In genomic region chr11:76704171-76704948, GRCh38 we compare ENCODE assay signal across 17 cellular contexts.
"Had no signal": no experiment of that assay in that cellular context is flagged by ENCODE, and none has a peak within 500 bp of the region (broad histone marks: within the 10 kb centered on the region; RNA-seq: fewer than 3 reads in every experiment).

No MANE protein-coding gene starts in this region.

- ATAC-seq: activated CD4-positive, CD25-positive, alpha-beta regulatory T cell treated with anti-CD3 and anti-CD28 coated beads, Interleukin-2, amount 50 U/mL, for 24 hours; esophagus mucosa; left ventricle myocardium superior; psoas muscle; sciatic nerve had no signal

- H3K36me3 ChIP-seq: breast epithelium, transverse colon had no signal

- H3K27ac ChIP-seq: breast epithelium, psoas muscle, transverse colon had no signal

- H3K9me3 ChIP-seq: breast epithelium, psoas muscle, transverse colon had no signal

- H3K27me3 ChIP-seq: breast epithelium, transverse colon had no signal

- H3K4me3 ChIP-seq: breast epithelium, psoas muscle, transverse colon had no signal

- H3K4me1 ChIP-seq: breast epithelium, psoas muscle, transverse colon had no signal

- DNase-seq: activated CD4-positive, alpha-beta T cell treated with anti-CD3 and anti-CD28 coated beads, Interleukin-2, amount 50 U/mL, for 4 hours; activated gamma-delta T cell; activated naive CD8-positive, alpha-beta T cell treated with anti-CD3 and anti-CD28 coated beads, Interleukin-2, amount 10 ng/mL, durations not matched to agents 7 days and 5 days; activated T-cell treated with anti-CD3 and anti-CD28 coated beads, Interleukin-2, amount 50 U/mL, for 24 hours; aorta; dermis blood vessel endothelial cell; left ventricle myocardium superior; mesenchymal stem cell; nephron progenitor cell; stimulated activated naive CD4-positive, alpha-beta T cell; substantia nigra; transverse colon had no signal
